ENCODE assay signal across 1 cellular context in genomic region chr6:41964201-41964887, GRCh38.
TF ChIP-seq lines count a peak whose summit lies in the region.

No MANE protein-coding gene starts in this region.

TF ChIP-seq in H1, 55 proteins besides CTCF, POLR2A, EP300 and RAD21:
- TF ChIP-seq NRF1 (IDR thresholded peaks at IDR 0.05; ENCODE audit: low read depth, low read length), result no peak
- TF ChIP-seq HDAC6 (IDR thresholded peaks at IDR 0.05; ENCODE audit: low read depth, low read length), result no peak
- no peak for TF ChIP-seq YY1 (IDR thresholded peaks at IDR 0.05; ENCODE audit: low read depth, low read length)
- TF ChIP-seq TBP (IDR thresholded peaks at IDR 0.05; ENCODE audit: low read depth, low read length), result no peak
